In genomic region chr3:150495563-150496168, GRCh38 we compare ENCODE assay signal across 8 cellular contexts. TPM values are rescaled to one million over a fixed set of nuclear protein-coding genes. Genes with fewer than 3 reads are reported as not detected.
A peak's percentile ranks its signal among the peaks of the same experiment; 100 is the strongest.
DNase-seq lines count a peak whose midpoint lies in the region; ATAC-seq and TF ChIP-seq lines count a peak whose summit lies in the region.

No MANE protein-coding gene starts in this region.

- no peaks in the 10 kb centered on the region for H3K36me3 Mint-ChIP-seq in T-helper 2 cell treated with Interferon-gamma antibody and Interleukin-4, amounts not matched to agents 5 μg/mL and 100 μg/mL, for 36 hours (ENCODE audit: low read depth)

- H3K36me3 ChIP-seq in KMS-11 (ENCODE audit: insufficient read depth) (no peaks in the 10 kb centered on the region), PC-3 (ENCODE audit: low read depth, low read length) (no peaks in the 10 kb centered on the region)

- H3K4me1 ChIP-seq in KMS-11 (ENCODE audit: low read depth, poor library complexity, severe bottlenecking) (no peaks in the 10 kb centered on the region), PC-3 (ENCODE audit: insufficient read depth, low read length) (peaks cover 38% of the 10 kb centered on the region)

- POLR2A ChIA-PET in PC-3 (lab: Charles Lee; ENCODE audit: unreplicated experiment): interaction anchor here (0.6 kb wide), 1 partner anchor 80 kb away, joined by 3 read pairs; no protein-coding TSS in a partner anchor

- H3K27ac ChIP-seq in KMS-11 (no peak overlapping the region), PC-3 (ENCODE audit: low read length) (no peak overlapping the region)

- H3K4me3 ChIP-seq in KMS-11 (IDR thresholded peaks at IDR 0.05; ENCODE audit: insufficient read depth, low read depth, low read length) (no peak overlapping the region), PC-3 (ENCODE audit: low read length) (no peak overlapping the region)

- no peaks in the 10 kb centered on the region for H3F3A ChIP-seq in PC-3 (ENCODE audit: low read length, unreplicated experiment)

- BruUV-seq in PC-3 (replicated peaks; lab: Mats Ljungman, UMichigan): no TSS peak

- H3K79me2 ChIP-seq in KMS-11 (ENCODE audit: insufficient read depth, low read depth): no peaks in the 10 kb centered on the region
- H3K79me2 ChIP-seq in PC-3 (ENCODE audit: low read length): 0 out of 2 replicates have a peak, but pooled peaks cover 3% of the 10 kb centered on the region

- TF ChIP-seq CTCF in KMS-11 (conservative IDR thresholded peaks at IDR 0.05; ENCODE audit: low read depth, low read length) (peak; percentile 89), PC-3 (conservative IDR thresholded peaks at IDR 0.05; ENCODE audit: low read depth, low read length) (peak; percentile 91)

- ATAC-seq in PC-3 (peak; percentile 15), HG03097 (IDR thresholded peaks at IDR 0.05; ENCODE audit: low FRiP score, unreplicated experiment) (no peak), HG03439 (IDR thresholded peaks at IDR 0.05; ENCODE audit: unreplicated experiment) (no peak)

- H2AFZ ChIP-seq in KMS-11 (ENCODE audit: low read depth): no peak overlapping the region
- no peak overlapping the region for H2AFZ ChIP-seq in PC-3 (ENCODE audit: low read length)

- no peaks in the 10 kb centered on the region for H3K9me2 ChIP-seq in PC-3 (replicated peaks; ENCODE audit: low read length)

- no peak overlapping the region for H3K27ac Mint-ChIP-seq in T-helper 2 cell treated with Interferon-gamma antibody and Interleukin-4, amounts not matched to agents 5 μg/mL and 100 μg/mL, for 36 hours

- intact Hi-C loops in PC-3 (cut with micrococcal nuclease): loop anchor here (1.0 to 10.0 kb wide), 12 partner anchors 25 to 558 kb away; no protein-coding TSS in a partner anchor

- CTCF ChIA-PET in PC-3 (lab: Charles Lee): interaction anchor here (0.6 to 2.4 kb wide), 15 partner anchors 20 to 257 kb away, joined by 3 to 22 read pairs (median 4); partner anchors contain the start of gene TSC22D2

- H3K27me3 Mint-ChIP-seq in T-helper 2 cell treated with Interferon-gamma antibody and Interleukin-4, amounts not matched to agents 5 μg/mL and 100 μg/mL, for 36 hours (ENCODE audit: low read depth): no peaks in the 10 kb centered on the region

- H3K9me3 ChIP-seq in PC-3 (ENCODE audit: low read length): no peaks in the 10 kb centered on the region

- H3K9me3 Mint-ChIP-seq in T-helper 2 cell treated with Interferon-gamma antibody and Interleukin-4, amounts not matched to agents 5 μg/mL and 100 μg/mL, for 36 hours: no peaks in the 10 kb centered on the region

- H4K20me1 ChIP-seq in KMS-11 (ENCODE audit: insufficient read depth) (no peaks in the 10 kb centered on the region), PC-3 (ENCODE audit: low read length) (no peaks in the 10 kb centered on the region)

- no peak overlapping the region for H3K9ac ChIP-seq in KMS-11
- H3K9ac ChIP-seq in PC-3 (ENCODE audit: low read length): no peak overlapping the region

- H3K4me3 Mint-ChIP-seq in T-helper 2 cell treated with Interferon-gamma antibody and Interleukin-4, amounts not matched to agents 5 μg/mL and 100 μg/mL, for 36 hours: no peak overlapping the region

- H3K27me3 ChIP-seq in KMS-11 (ENCODE audit: insufficient read depth, low read depth) (no peaks in the 10 kb centered on the region), PC-3 (ENCODE audit: low read length) (no peaks in the 10 kb centered on the region)

- DNase-seq in EL (peak; percentile 63), PC-3 (peak; percentile 85), middle frontal gyrus (ENCODE audit: extremely low spot score, low spot score) (peak; percentile 62)
- DNase-seq in effector CD4-positive, alpha-beta T cell: peak; percentile 7
- DNase-seq in T-helper 2 cell treated with Interferon-gamma antibody and Interleukin-4, amounts not matched to agents 5 μg/mL and 100 μg/mL, for 36 hours (ENCODE audit: low spot score): no peak

- no peaks in the 10 kb centered on the region for H3K4me1 Mint-ChIP-seq in T-helper 2 cell treated with Interferon-gamma antibody and Interleukin-4, amounts not matched to agents 5 μg/mL and 100 μg/mL, for 36 hours (ENCODE audit: low read depth)

- H3K4me2 ChIP-seq in KMS-11: no peak overlapping the region
- 0 out of 2 replicates have a peak overlapping the region, but pooled peaks have one; percentile 11 for H3K4me2 ChIP-seq in PC-3 (ENCODE audit: low read length)

RNA-seq across cellular contexts. Expression of gene SERP1, which starts 50.6 kb away (rescaled TPM):
- total RNA-seq in PC-3 (2014; rRNA removed): 439 and 552 TPM in 2 replicates

RNA-seq across cellular contexts. Expression of gene EIF2A, which starts 50.9 kb away (rescaled TPM):
- total RNA-seq in PC-3 (2014; rRNA removed): 67.9 and 92.4 TPM in 2 replicates
